In genomic region chr17:73720187-73720834, GRCh38 we compare ENCODE assay signal across 1 cellular context.
TF ChIP-seq lines count a peak whose summit lies in the region.

No MANE protein-coding gene starts in this region.

TF ChIP-seq in H1, 55 proteins besides CTCF, POLR2A, EP300 and RAD21:
- TF ChIP-seq NANOG (IDR thresholded peaks at IDR 0.05; ENCODE audit: insufficient read depth, low read depth, low read length, poor library complexity, severe bottlenecking) (no peak), KDM4A (IDR thresholded peaks at IDR 0.05; ENCODE audit: low read depth, low read length, severe bottlenecking) (no peak), FOSL1 (IDR thresholded peaks at IDR 0.05; ENCODE audit: insufficient read depth, low read depth, low read length) (no peak), GTF2F1 (IDR thresholded peaks at IDR 0.05; ENCODE audit: borderline replicate concordance, low read depth, low read length) (no peak), YY1 (IDR thresholded peaks at IDR 0.05; ENCODE audit: low read depth, low read length) (no peak), ATF3 (IDR thresholded peaks at IDR 0.05; ENCODE audit: insufficient read depth, low read depth, low read length) (no peak), SP2 (IDR thresholded peaks at IDR 0.05; ENCODE audit: low read length) (no peak), RXRA (IDR thresholded peaks at IDR 0.05; ENCODE audit: insufficient read depth, low read depth, low read length) (no peak), POLR2AphosphoS5 (IDR thresholded peaks at IDR 0.05; ENCODE audit: low read depth, low read length) (no peak), CREB1 (IDR thresholded peaks at IDR 0.05) (no peak), SP1 (IDR thresholded peaks at IDR 0.05; ENCODE audit: low read depth, low read length) (no peak), MAX (IDR thresholded peaks at IDR 0.05) (no peak)
TF ChIP-seq in H1: peak in this region for 0.
